ENCODE assay signal across 8 cellular contexts in the genomic region with DNA sequence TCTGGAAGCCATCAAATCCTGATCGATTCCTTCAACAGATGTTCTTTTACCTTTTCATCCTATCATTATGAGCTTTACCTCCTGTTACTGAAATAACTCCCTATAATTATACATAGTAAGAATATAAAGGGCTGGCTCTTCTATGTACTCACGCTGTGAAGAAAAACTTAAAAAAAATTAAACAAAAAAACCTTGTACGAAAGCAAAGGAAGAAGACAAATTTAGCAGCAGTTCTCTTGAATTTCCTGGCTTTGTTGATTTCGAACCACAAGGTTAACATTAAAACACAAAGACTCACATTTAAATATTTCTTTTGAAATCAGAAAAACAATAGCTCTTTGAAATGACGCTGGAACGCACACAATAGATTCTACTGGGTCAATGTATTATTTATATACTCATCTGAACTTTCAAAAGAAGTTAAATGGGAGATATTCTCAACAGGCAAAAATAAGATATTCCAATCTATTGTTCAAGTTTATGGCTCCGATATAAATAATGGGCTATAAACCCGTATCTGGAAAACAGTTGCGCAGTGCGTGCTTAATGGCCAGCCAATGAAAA. TPM values are rescaled to one million over a fixed set of nuclear protein-coding genes. Genes with fewer than 3 reads are reported as not detected.
A peak's percentile ranks its signal among the peaks of the same experiment; 100 is the strongest.
DNase-seq lines count a peak whose midpoint lies in the region; ATAC-seq and TF ChIP-seq lines count a peak whose summit lies in the region.

No MANE protein-coding gene starts in this region.

- POLR2A ChIA-PET in CD8-positive, alpha-beta T cell (lab: Charles Lee): interaction anchor here (0.6 to 8.6 kb wide), 23 partner anchors 9 to 518 kb away, joined by 3 to 235 read pairs (median 4); a partner anchor contains a TSS

- H3K4me3 Mint-ChIP-seq in CD8-positive, alpha-beta T cell: peak overlapping the region; percentile 96
- peak overlapping the region; percentile 94 for H3K4me3 Mint-ChIP-seq in nephron progenitor cell

- no peaks in the 10 kb centered on the region for H3K9me3 ChIP-seq in CD8-positive, alpha-beta T cell (ENCODE audit: low read length)
- H3K9me3 ChIP-seq in duodenal mucosa (ENCODE audit: control insufficient read depth in 1 of 2, low read length in 2 of 2): no peaks in the 10 kb centered on the region

- H3K9me3 Mint-ChIP-seq in CD8-positive, alpha-beta T cell: no peaks in the 10 kb centered on the region
- H3K9me3 Mint-ChIP-seq in nephron progenitor cell: peaks cover 26% of the 10 kb centered on the region

- no peak for DNase-seq in CD8-positive, alpha-beta T cell
- DNase-seq in NCI-H146 treated with DMSO at 0.1 percent for 48 hours (lab: John Stamatoyannopoulos, UW; ENCODE audit: unreplicated experiment) (peak; percentile 62), nephron progenitor cell (no peak), posterior vena cava (ENCODE audit: low spot score) (no peak), nucleus accumbens (lab: John Stamatoyannopoulos, UW) (no peak), ecto neural progenitor cell (ENCODE audit: low spot score) (no peak), omental fat pad (ENCODE audit: low spot score) (no peak)

- H3K4me3 ChIP-seq in CD8-positive, alpha-beta T cell (ENCODE audit: low read depth, low read length): peak overlapping the region; percentile 83
- H3K4me3 ChIP-seq in duodenal mucosa (ENCODE audit: low read depth in 1 of 2, low read length in 2 of 2): peak overlapping the region; percentile 90 to 98

- no peak for ATAC-seq in CD8-positive, alpha-beta T cell
- no peak for ATAC-seq in omental fat pad (ENCODE audit: low FRiP score)

- peak overlapping the region; percentile 99 for H3K27ac Mint-ChIP-seq in CD8-positive, alpha-beta T cell
- H3K27ac Mint-ChIP-seq in nephron progenitor cell: peak overlapping the region; percentile 100

- intact Hi-C loops in CD8-positive, alpha-beta T cell (cut with DNase I, micrococcal nuclease): loop anchor here (1.0 to 10.0 kb wide), 9 partner anchors 13 to 1071 kb away; a partner anchor contains a TSS
- intact Hi-C loops in posterior vena cava (cut with DNase I): loop anchor here in 1 of 2 donors (10.0 kb wide), 1 partner anchor 949 kb away; no protein-coding TSS in a partner anchor

- no peaks in the 10 kb centered on the region for H3K27me3 Mint-ChIP-seq in CD8-positive, alpha-beta T cell (ENCODE audit: low read depth)
- H3K27me3 Mint-ChIP-seq in nephron progenitor cell (ENCODE audit: low read depth, poor library complexity): peaks cover 12% of the 10 kb centered on the region

- peak overlapping the region; percentile 98 to 100 for H3K9ac ChIP-seq in duodenal mucosa (ENCODE audit: low read depth in 1 of 2, low read length in 2 of 2)

- H3K36me3 Mint-ChIP-seq in CD8-positive, alpha-beta T cell: peaks cover 13% of the 10 kb centered on the region
- H3K36me3 Mint-ChIP-seq in nephron progenitor cell (ENCODE audit: low read depth): peaks cover 37% of the 10 kb centered on the region

- H3K27ac ChIP-seq in CD8-positive, alpha-beta T cell (ENCODE audit: low read depth, low read length): peak overlapping the region; percentile 83
- H3K27ac ChIP-seq in duodenal mucosa (ENCODE audit: low read depth, low read length): peak overlapping the region; percentile 100

- no peaks in the 10 kb centered on the region for H3K36me3 ChIP-seq in CD8-positive, alpha-beta T cell (ENCODE audit: insufficient read depth, low read length)
- H3K36me3 ChIP-seq in duodenal mucosa (ENCODE audit: control insufficient read depth in 1 of 2, insufficient read depth in 2 of 2, low read length in 2 of 2): no peaks in the 10 kb centered on the region

- CTCF ChIA-PET in CD8-positive, alpha-beta T cell (lab: Charles Lee): interaction anchor here (0.7 to 2.0 kb wide), 7 partner anchors 9 to 244 kb away, joined by 3 to 19 read pairs (median 4); a partner anchor contains a TSS

- TF ChIP-seq CTCF in CD8-positive, alpha-beta T cell (IDR thresholded peaks at IDR 0.05): no peak
- TF ChIP-seq CTCF in nephron progenitor cell (IDR thresholded peaks at IDR 0.05) (no peak), omental fat pad (IDR thresholded peaks at IDR 0.05) (no peak)

- H3K27me3 ChIP-seq in CD8-positive, alpha-beta T cell (ENCODE audit: insufficient read depth, low read length): no peaks in the 10 kb centered on the region
- H3K27me3 ChIP-seq in duodenal mucosa (ENCODE audit: control insufficient read depth in 1 of 2, insufficient read depth in 2 of 2, low read length in 2 of 2): no peaks in the 10 kb centered on the region

- H3K4me1 ChIP-seq in CD8-positive, alpha-beta T cell (ENCODE audit: insufficient read depth, low read length): peaks cover 24% of the 10 kb centered on the region
- peaks cover 0 to 14% of the 10 kb centered on the region in 2 donors for H3K4me1 ChIP-seq in duodenal mucosa (ENCODE audit: control insufficient read depth in 1 of 2, insufficient read depth in 2 of 2, low read length in 2 of 2)

- peaks cover 29% of the 10 kb centered on the region for H3K4me1 Mint-ChIP-seq in CD8-positive, alpha-beta T cell (ENCODE audit: low read depth)
- peaks cover 48% of the 10 kb centered on the region for H3K4me1 Mint-ChIP-seq in nephron progenitor cell

RNA-seq across cellular contexts. Expression of a gene that starts 13.6 kb away (rescaled TPM):
- total RNA-seq in CD8-positive, alpha-beta T cell: 10 to 100 TPM; 85.9 to 87.3 TPM
- 10 to 100 TPM; 59.9 to 68.5 TPM for total RNA-seq in posterior vena cava
- total RNA-seq in omental fat pad: 10 to 100 TPM; 33.4 to 64.0 (median 51.5) TPM

RNA-seq across cellular contexts. Expression of a gene that starts 26.5 kb away (rescaled TPM):
- under 1 TPM; 0.53 to 0.81 TPM for total RNA-seq in CD8-positive, alpha-beta T cell
- total RNA-seq in posterior vena cava (under 1 TPM; 0.71 to 0.88 TPM), omental fat pad (1 to 10 TPM in 2 of 4 donors, under 1 TPM in 2; 0.63 to 1.9 (median 0.95) TPM)
